30 cellular contexts compared by ENCODE assay signal in genomic region chr11:61773826-61774225, GRCh38.
"Had no signal": no experiment of that assay in that cellular context is flagged by ENCODE, and none has a peak within 500 bp of the region (broad histone marks: within the 10 kb centered on the region; RNA-seq: fewer than 3 reads in every experiment).

No MANE protein-coding gene starts in this region.

- H3K4me3 Mint-ChIP-seq: activated CD4-positive, alpha-beta memory T cell treated with anti-CD3 and anti-CD28 coated beads, Interleukin-2, amount 10 ng/mL, durations not matched to agents 7 days and 5 days; activated CD4-positive, alpha-beta T cell treated with anti-CD3 and anti-CD28 coated beads, Interleukin-2, amount 10 ng/mL, durations not matched to agents 7 days and 5 days; activated T-cell treated with anti-CD3 and anti-CD28 coated beads, Interleukin-2, amount 50 U/mL, for 4 hours; activated T-helper 17 cell treated with anti-CD3 and anti-CD28 coated beads, Interleukin-2, amount 50 U/mL, for 72 hours; dendritic cell treated with granulocyte-macrophage colony-stimulating factor and Interleukin-4, amounts not matched to agents 40 ng/mL and 50 ng/mL, for 4 days; natural killer cell; stimulated activated memory B cell treated with anti-CD40 and anti-IgM and Interleukin-4, amounts not matched to agents 10 μg/mL and 1 μg/mL and 100 μg/mL, for 72 hours; stimulated activated naive CD8-positive, alpha-beta T cell treated with anti-CD3 and anti-CD28 coated beads, Interleukin-15, amount 100 ng/mL, for 72 hours; T-helper 17 cell; WTC11 had no signal

- H3K4me1 Mint-ChIP-seq: activated T-helper 17 cell treated with anti-CD3 and anti-CD28 coated beads, Interleukin-2, amount 50 U/mL, for 72 hours had no signal

- H3K4me3 ChIP-seq: gastrocnemius medialis, sigmoid colon, suprapubic skin, tibial nerve had no signal

- H3K27ac Mint-ChIP-seq: activated CD4-positive, alpha-beta T cell treated with anti-CD3 and anti-CD28 coated beads, Interleukin-2, amount 10 ng/mL, durations not matched to agents 7 days and 5 days; natural killer cell; stimulated activated memory B cell treated with anti-CD40 and anti-IgM and Interleukin-4, amounts not matched to agents 10 μg/mL and 1 μg/mL and 100 μg/mL, for 72 hours; WTC11 had no signal

- H3K27ac ChIP-seq: epithelial cell of prostate, gastrocnemius medialis, neutrophil, sigmoid colon, suprapubic skin, tibial nerve had no signal

- H3K27me3 ChIP-seq: gastrocnemius medialis, suprapubic skin, tibial nerve had no signal

- ATAC-seq: activated T-cell treated with anti-CD3 and anti-CD28 coated beads, Interleukin-2, amount 50 U/mL, for 4 hours; activated T-helper 17 cell treated with anti-CD3 and anti-CD28 coated beads, Interleukin-2, amount 50 U/mL, for 72 hours; gastrocnemius medialis; left colon; natural killer cell; stimulated activated memory B cell treated with anti-CD40 and anti-IgM and Interleukin-4, amounts not matched to agents 10 μg/mL and 1 μg/mL and 100 μg/mL, for 72 hours; stimulated activated naive CD8-positive, alpha-beta T cell treated with anti-CD3 and anti-CD28 coated beads, Interleukin-15, amount 100 ng/mL, for 72 hours; T-helper 17 cell; WTC11 had no signal

- H3K27me3 Mint-ChIP-seq: activated T-helper 17 cell treated with anti-CD3 and anti-CD28 coated beads, Interleukin-2, amount 50 U/mL, for 72 hours; T-helper 17 cell had no signal

- H3K36me3 Mint-ChIP-seq: natural killer cell; stimulated activated memory B cell treated with anti-CD40 and anti-IgM and Interleukin-4, amounts not matched to agents 10 μg/mL and 1 μg/mL and 100 μg/mL, for 72 hours; WTC11 had no signal

- H3K9me3 ChIP-seq: gastrocnemius medialis, neutrophil, sigmoid colon, suprapubic skin, tibial nerve had no signal

- H3K9me3 Mint-ChIP-seq: activated CD4-positive, alpha-beta memory T cell treated with anti-CD3 and anti-CD28 coated beads, Interleukin-2, amount 10 ng/mL, durations not matched to agents 7 days and 5 days; activated CD4-positive, alpha-beta T cell treated with anti-CD3 and anti-CD28 coated beads, Interleukin-2, amount 10 ng/mL, durations not matched to agents 7 days and 5 days; activated T-cell treated with anti-CD3 and anti-CD28 coated beads, Interleukin-2, amount 50 U/mL, for 4 hours; activated T-helper 17 cell treated with anti-CD3 and anti-CD28 coated beads, Interleukin-2, amount 50 U/mL, for 72 hours; dendritic cell treated with granulocyte-macrophage colony-stimulating factor and Interleukin-4, amounts not matched to agents 40 ng/mL and 50 ng/mL, for 4 days; natural killer cell; stimulated activated memory B cell treated with anti-CD40 and anti-IgM and Interleukin-4, amounts not matched to agents 10 μg/mL and 1 μg/mL and 100 μg/mL, for 72 hours; stimulated activated naive CD8-positive, alpha-beta T cell treated with anti-CD3 and anti-CD28 coated beads, Interleukin-15, amount 100 ng/mL, for 72 hours; WTC11 had no signal

- DNase-seq: activated CD4-positive, alpha-beta memory T cell treated with anti-CD3 and anti-CD28 coated beads, Interleukin-2, amount 10 ng/mL, durations not matched to agents 7 days and 5 days; activated CD4-positive, alpha-beta T cell treated with anti-CD3 and anti-CD28 coated beads for 1 hour; activated CD4-positive, alpha-beta T cell treated with anti-CD3 and anti-CD28 coated beads, Interleukin-2, amount 10 ng/mL, durations not matched to agents 7 days and 5 days; activated gamma-delta T cell treated with Interleukin-2 at 50 U/mL for 16 hours; activated naive CD4-positive, alpha-beta T cell treated with anti-CD3 and anti-CD28 coated beads, Interleukin-2, amount 50 U/mL, for 16 hours; activated T-cell treated with anti-CD3 and anti-CD28 coated beads, Interleukin-2, amount 50 U/mL, for 4 hours; amniotic stem cell; central memory CD4-positive, alpha-beta T cell; effector CD4-positive, alpha-beta T cell; gastrocnemius medialis; glutamatergic neuron; left colon; mammary epithelial cell; natural killer cell; sigmoid colon; small intestine; stimulated activated CD4-positive, alpha-beta T cell treated with anti-CD3 and anti-CD28 coated beads, Interleukin-1b, Interleukin-23, amount 100 ng/mL, for 48 hours; stimulated activated CD4-positive, alpha-beta T cell treated with anti-CD3 and anti-CD28 coated beads, Interleukin-4, amount 100 ng/mL, for 4 hours; stimulated activated CD8-positive, alpha-beta memory T cell treated with anti-CD3 and anti-CD28 coated beads, Interleukin-4, amount 100 ng/mL, for 48 hours; stimulated activated naive CD8-positive, alpha-beta T cell treated with anti-CD3 and anti-CD28 coated beads, Interleukin-15, amount 100 ng/mL, for 72 hours; T-helper 17 cell; T1000 had no signal

- H3K36me3 ChIP-seq: gastrocnemius medialis, neutrophil, sigmoid colon, suprapubic skin had no signal
